ENCODE assay signal across 18 cellular contexts in genomic region chr22:25976346-25976745, GRCh38.
DNase-seq lines count a peak whose midpoint lies in the region; ATAC-seq and TF ChIP-seq lines count a peak whose summit lies in the region.
"Had no signal": no experiment of that assay in that cellular context is flagged by ENCODE, and none has a peak within 500 bp of the region (broad histone marks: within the 10 kb centered on the region; RNA-seq: fewer than 3 reads in every experiment).

No MANE protein-coding gene starts in this region.

- DNase-seq in Ammon's horn (ENCODE audit: low spot score), result peak; percentile 3
- DNase-seq in G401 (ENCODE audit: low spot score), result peak; percentile 72
- DNase-seq in NCI-H69 (lab: John Stamatoyannopoulos, UW), result peak; percentile 21
- peak; percentile 44 for DNase-seq in cerebellum (ENCODE audit: low spot score)
- no peak for DNase-seq in NCI-H1092 treated with DMSO at 0.1 percent for 48 hours (lab: John Stamatoyannopoulos, UW)
- DNase-seq in breast epithelium (ENCODE audit: low spot score in 2 of 2), result no peak
- DNase-seq in activated naive CD4-positive, alpha-beta T cell treated with anti-CD3 and anti-CD28 coated beads, Interleukin-2, amount 50 U/mL, for 72 hours (ENCODE audit: low spot score in 2 of 2), result no peak
- DNase-seq: 8988T; ACHN; AML-193; Caco-2; CD4-positive, alpha-beta memory T cell; DMS53; DMS79 treated with DMSO at 0.1 percent for 48 hours; GOT3; H7; HCEC 1CT had no signal

- H3K36me3 ChIP-seq in breast epithelium, result no peaks in the 10 kb centered on the region

- in situ Hi-C loops in G401 (cut with HindIII; ENCODE audit: low sequenced_read_pairs), result no loop called here

- intact Hi-C loops in breast epithelium (cut with DNase I; ENCODE audit: low total_unique reads), result no loop called here

- H3K36me3 Mint-ChIP-seq in activated naive CD4-positive, alpha-beta T cell treated with anti-CD3 and anti-CD28 coated beads, Interleukin-2, amount 50 U/mL, for 72 hours, result no peaks in the 10 kb centered on the region
- H3K36me3 Mint-ChIP-seq: CD4-positive, alpha-beta memory T cell had no signal

- peaks cover 0 to 35% of the 10 kb centered on the region in 2 donors for H3K27me3 ChIP-seq in breast epithelium

- H3K27ac Mint-ChIP-seq in activated naive CD4-positive, alpha-beta T cell treated with anti-CD3 and anti-CD28 coated beads, Interleukin-2, amount 50 U/mL, for 72 hours, result no peak overlapping the region
- H3K27ac Mint-ChIP-seq: CD4-positive, alpha-beta memory T cell had no signal

- ATAC-seq in activated naive CD4-positive, alpha-beta T cell treated with anti-CD3 and anti-CD28 coated beads, Interleukin-2, amount 50 U/mL, for 72 hours, result no peak
- ATAC-seq: A549 had no signal

- H3K4me3 ChIP-seq in breast epithelium, result no peak overlapping the region
- H3K4me3 ChIP-seq: A549 had no signal

- H3K4me1 ChIP-seq in breast epithelium, result no peaks in the 10 kb centered on the region
- H3K4me1 ChIP-seq: A549, Caco-2 had no signal

- H3K27ac ChIP-seq in breast epithelium, result no peak overlapping the region
- H3K27ac ChIP-seq: A549 had no signal

- no peaks in the 10 kb centered on the region for H3K9me3 Mint-ChIP-seq in activated naive CD4-positive, alpha-beta T cell treated with anti-CD3 and anti-CD28 coated beads, Interleukin-2, amount 50 U/mL, for 72 hours

- TF ChIP-seq CTCF in breast epithelium (IDR thresholded peaks at IDR 0.05), result no peak

- H3K9me3 ChIP-seq in breast epithelium, result no peaks in the 10 kb centered on the region
- H3K9me3 ChIP-seq: A549, Caco-2 had no signal

- no peak for TF ChIP-seq POLR2A in breast epithelium (IDR thresholded peaks at IDR 0.05)

Comparison
In these comparisons a context has a peak if more than half of its experiments do, and no peak if none do; other contexts are left out.
1. DNase-seq: peak in Ammon's horn (single experiment), G401 (single experiment), NCI-H69 (single experiment) and cerebellum (single experiment); none in NCI-H1092 treated with DMSO at 0.1 percent for 48 hours (single experiment), breast epithelium (0 of 2) and activated naive CD4-positive, alpha-beta T cell treated with anti-CD3 and anti-CD28 coated beads, Interleukin-2, amount 50 U/mL, for 72 hours (0 of 2).